In the genomic region with DNA sequence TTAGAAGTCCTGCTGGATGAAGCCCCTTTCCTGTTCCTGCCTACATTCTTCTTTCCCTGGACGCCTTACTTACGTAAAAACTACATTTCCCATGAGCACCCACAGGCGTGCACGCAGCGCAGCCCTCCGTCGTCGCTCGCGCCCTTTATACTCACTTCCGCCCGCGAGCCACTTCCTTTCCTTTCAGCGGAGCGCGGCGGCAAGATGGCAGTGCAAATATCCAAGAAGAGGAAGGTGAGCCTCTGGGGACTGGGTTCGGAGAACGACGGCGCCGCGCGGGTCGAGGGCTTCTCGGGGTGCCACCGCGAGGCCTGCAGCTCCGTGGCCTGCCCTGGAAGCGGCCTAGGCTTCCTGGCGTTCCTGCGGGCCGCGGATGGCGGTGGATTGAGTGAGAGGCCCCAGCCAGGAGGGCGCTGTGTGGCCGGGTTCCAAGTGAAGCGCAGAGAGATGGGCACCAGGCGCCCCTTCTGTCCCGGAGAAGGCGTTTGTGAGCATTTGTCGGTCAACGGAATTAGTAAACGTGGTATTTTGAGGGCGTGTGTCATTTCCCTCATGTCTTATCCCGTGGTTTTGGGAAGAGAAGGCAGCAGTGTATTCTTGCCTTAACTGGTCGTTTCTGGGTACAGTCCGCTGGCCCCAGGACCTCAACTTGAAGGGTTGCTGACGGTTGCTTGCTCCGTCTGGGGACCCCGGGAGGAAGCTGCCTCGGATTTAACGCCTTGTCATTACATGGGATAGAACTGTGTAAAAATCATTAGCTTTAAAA, we compare ENCODE assay signal across 1 cellular context.
TF ChIP-seq lines count a peak whose summit lies in the region.

A gene (plus strand): TSS at position 175 of the 766 bp plus-strand sequence. CDS start 30 bp downstream, at position 205.

TF ChIP-seq in HepG2, 621 proteins besides CTCF, POLR2A, EP300 and RAD21 (continued from another document and continues in another):
- TF ChIP-seq, protein P1, sequence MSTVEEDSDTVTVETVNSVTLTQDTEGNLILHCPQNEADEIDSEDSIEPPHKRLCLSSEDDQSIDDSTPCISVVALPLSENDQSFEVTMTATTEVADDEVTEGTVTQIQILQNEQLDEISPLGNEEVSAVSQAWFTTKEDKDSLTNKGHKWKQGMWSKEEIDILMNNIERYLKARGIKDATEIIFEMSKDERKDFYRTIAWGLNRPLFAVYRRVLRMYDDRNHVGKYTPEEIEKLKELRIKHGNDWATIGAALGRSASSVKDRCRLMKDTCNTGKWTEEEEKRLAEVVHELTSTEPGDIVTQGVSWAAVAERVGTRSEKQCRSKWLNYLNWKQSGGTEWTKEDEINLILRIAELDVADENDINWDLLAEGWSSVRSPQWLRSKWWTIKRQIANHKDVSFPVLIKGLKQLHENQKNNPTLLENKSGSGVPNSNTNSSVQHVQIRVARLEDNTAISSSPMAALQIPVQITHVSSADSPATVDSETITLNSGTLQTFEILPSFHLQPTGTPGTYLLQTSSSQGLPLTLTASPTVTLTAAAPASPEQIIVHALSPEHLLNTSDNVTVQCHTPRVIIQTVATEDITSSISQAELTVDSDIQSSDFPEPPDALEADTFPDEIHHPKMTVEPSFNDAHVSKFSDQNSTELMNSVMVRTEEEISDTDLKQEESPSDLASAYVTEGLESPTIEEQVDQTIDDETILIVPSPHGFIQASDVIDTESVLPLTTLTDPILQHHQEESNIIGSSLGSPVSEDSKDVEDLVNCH (CRISPR knock-in tag; IDR thresholded peaks at IDR 0.05) = 0 out of 2 replicates have a peak, but pooled peaks have one; percentile 36
- peak; percentile 98 for TF ChIP-seq NRL (CRISPR knock-in tag; IDR thresholded peaks at IDR 0.05; ENCODE audit: borderline replicate concordance)
- peak; percentile 61; the same call in 1 of the 2 replicates for TF ChIP-seq SIX4 (CRISPR knock-in tag; IDR thresholded peaks at IDR 0.05)
- no peak for TF ChIP-seq ZNF121 (CRISPR knock-in tag; IDR thresholded peaks at IDR 0.05)
- peak; percentile 42; the same call in 1 of the 2 replicates for TF ChIP-seq ZNF879 (CRISPR knock-in tag; IDR thresholded peaks at IDR 0.05)
- peak; percentile 42; the same call in 1 of the 2 replicates for TF ChIP-seq CHD2 (IDR thresholded peaks at IDR 0.05; ENCODE audit: low read depth, low read length)
- no peak for TF ChIP-seq TBP (CRISPR knock-in tag; IDR thresholded peaks at IDR 0.05)
- TF ChIP-seq HIVEP1 (CRISPR knock-in tag; IDR thresholded peaks at IDR 0.05) = peak; percentile 88
- TF ChIP-seq, protein P2, sequence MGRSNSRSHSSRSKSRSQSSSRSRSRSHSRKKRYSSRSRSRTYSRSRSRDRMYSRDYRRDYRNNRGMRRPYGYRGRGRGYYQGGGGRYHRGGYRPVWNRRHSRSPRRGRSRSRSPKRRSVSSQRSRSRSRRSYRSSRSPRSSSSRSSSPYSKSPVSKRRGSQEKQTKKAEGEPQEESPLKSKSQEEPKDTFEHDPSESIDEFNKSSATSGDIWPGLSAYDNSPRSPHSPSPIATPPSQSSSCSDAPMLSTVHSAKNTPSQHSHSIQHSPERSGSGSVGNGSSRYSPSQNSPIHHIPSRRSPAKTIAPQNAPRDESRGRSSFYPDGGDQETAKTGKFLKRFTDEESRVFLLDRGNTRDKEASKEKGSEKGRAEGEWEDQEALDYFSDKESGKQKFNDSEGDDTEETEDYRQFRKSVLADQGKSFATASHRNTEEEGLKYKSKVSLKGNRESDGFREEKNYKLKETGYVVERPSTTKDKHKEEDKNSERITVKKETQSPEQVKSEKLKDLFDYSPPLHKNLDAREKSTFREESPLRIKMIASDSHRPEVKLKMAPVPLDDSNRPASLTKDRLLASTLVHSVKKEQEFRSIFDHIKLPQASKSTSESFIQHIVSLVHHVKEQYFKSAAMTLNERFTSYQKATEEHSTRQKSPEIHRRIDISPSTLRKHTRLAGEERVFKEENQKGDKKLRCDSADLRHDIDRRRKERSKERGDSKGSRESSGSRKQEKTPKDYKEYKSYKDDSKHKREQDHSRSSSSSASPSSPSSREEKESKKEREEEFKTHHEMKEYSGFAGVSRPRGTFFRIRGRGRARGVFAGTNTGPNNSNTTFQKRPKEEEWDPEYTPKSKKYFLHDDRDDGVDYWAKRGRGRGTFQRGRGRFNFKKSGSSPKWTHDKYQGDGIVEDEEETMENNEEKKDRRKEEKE (IDR thresholded peaks at IDR 0.05) = no peak
- TF ChIP-seq, protein P3, sequence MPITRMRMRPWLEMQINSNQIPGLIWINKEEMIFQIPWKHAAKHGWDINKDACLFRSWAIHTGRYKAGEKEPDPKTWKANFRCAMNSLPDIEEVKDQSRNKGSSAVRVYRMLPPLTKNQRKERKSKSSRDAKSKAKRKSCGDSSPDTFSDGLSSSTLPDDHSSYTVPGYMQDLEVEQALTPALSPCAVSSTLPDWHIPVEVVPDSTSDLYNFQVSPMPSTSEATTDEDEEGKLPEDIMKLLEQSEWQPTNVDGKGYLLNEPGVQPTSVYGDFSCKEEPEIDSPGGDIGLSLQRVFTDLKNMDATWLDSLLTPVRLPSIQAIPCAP (CRISPR knock-in tag; IDR thresholded peaks at IDR 0.05; ENCODE audit: low read depth) = peak; percentile 83; the same call in 1 of the 2 replicates
- TF ChIP-seq TOE1 (CRISPR knock-in tag; IDR thresholded peaks at IDR 0.05) = no peak; the same call in 1 of the 2 replicates
- TF ChIP-seq, protein P4, sequence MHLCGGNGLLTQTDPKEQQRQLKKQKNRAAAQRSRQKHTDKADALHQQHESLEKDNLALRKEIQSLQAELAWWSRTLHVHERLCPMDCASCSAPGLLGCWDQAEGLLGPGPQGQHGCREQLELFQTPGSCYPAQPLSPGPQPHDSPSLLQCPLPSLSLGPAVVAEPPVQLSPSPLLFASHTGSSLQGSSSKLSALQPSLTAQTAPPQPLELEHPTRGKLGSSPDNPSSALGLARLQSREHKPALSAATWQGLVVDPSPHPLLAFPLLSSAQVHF (CRISPR knock-in tag; IDR thresholded peaks at IDR 0.05) = peak; percentile 79
- TF ChIP-seq ZMYM4 (CRISPR knock-in tag; IDR thresholded peaks at IDR 0.05) = peak; percentile 87
- no peak for TF ChIP-seq MEIS1 (CRISPR knock-in tag; IDR thresholded peaks at IDR 0.05; ENCODE audit: borderline replicate concordance)
- TF ChIP-seq SP140L (CRISPR knock-in tag; IDR thresholded peaks at IDR 0.05; ENCODE audit: borderline replicate concordance) = peak; percentile 92; the same call in 1 of the 2 replicates
- no peak for TF ChIP-seq RFX1 (IDR thresholded peaks at IDR 0.05)
- TF ChIP-seq, protein P5, sequence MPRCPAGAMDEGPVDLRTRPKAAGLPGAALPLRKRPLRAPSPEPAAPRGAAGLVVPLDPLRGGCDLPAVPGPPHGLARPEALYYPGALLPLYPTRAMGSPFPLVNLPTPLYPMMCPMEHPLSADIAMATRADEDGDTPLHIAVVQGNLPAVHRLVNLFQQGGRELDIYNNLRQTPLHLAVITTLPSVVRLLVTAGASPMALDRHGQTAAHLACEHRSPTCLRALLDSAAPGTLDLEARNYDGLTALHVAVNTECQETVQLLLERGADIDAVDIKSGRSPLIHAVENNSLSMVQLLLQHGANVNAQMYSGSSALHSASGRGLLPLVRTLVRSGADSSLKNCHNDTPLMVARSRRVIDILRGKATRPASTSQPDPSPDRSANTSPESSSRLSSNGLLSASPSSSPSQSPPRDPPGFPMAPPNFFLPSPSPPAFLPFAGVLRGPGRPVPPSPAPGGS (CRISPR knock-in tag; IDR thresholded peaks at IDR 0.05) = peak; percentile 90
- no peak for TF ChIP-seq RBAK (CRISPR knock-in tag; IDR thresholded peaks at IDR 0.05)
- TF ChIP-seq, protein P6, sequence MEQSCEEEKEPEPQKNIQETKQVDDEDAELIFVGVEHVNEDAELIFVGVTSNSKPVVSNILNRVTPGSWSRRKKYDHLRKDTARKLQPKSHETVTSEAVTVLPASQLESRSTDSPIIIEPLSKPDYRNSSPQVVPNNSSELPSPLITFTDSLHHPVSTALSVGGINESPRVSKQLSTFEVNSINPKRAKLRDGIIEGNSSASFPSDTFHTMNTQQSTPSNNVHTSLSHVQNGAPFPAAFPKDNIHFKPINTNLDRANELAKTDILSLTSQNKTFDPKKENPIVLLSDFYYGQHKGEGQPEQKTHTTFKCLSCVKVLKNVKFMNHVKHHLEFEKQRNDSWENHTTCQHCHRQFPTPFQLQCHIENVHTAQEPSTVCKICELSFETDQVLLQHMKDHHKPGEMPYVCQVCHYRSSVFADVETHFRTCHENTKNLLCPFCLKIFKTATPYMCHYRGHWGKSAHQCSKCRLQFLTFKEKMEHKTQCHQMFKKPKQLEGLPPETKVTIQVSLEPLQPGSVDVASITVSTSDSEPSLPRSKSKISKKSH (CRISPR knock-in tag; IDR thresholded peaks at IDR 0.05; ENCODE audit: borderline replicate concordance) = peak; percentile 73; the same call in 1 of the 2 replicates
- TF ChIP-seq, protein P7, sequence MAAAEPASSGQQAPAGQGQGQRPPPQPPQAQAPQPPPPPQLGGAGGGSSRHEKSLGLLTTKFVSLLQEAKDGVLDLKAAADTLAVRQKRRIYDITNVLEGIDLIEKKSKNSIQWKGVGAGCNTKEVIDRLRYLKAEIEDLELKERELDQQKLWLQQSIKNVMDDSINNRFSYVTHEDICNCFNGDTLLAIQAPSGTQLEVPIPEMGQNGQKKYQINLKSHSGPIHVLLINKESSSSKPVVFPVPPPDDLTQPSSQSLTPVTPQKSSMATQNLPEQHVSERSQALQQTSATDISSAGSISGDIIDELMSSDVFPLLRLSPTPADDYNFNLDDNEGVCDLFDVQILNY (CRISPR knock-in tag; conservative IDR thresholded peaks at IDR 0.05) = peak; percentile 75; the same call in 1 of the 2 replicates
- TF ChIP-seq, protein P8, sequence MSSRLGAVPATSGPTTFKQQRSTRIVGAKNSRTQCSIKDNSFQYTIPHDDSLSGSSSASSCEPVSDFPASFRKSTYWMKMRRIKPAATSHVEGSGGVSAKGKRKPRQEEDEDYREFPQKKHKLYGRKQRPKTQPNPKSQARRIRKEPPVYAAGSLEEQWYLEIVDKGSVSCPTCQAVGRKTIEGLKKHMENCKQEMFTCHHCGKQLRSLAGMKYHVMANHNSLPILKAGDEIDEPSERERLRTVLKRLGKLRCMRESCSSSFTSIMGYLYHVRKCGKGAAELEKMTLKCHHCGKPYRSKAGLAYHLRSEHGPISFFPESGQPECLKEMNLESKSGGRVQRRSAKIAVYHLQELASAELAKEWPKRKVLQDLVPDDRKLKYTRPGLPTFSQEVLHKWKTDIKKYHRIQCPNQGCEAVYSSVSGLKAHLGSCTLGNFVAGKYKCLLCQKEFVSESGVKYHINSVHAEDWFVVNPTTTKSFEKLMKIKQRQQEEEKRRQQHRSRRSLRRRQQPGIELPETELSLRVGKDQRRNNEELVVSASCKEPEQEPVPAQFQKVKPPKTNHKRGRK (CRISPR knock-in tag; IDR thresholded peaks at IDR 0.05) = no peak
- TF ChIP-seq, protein P9, sequence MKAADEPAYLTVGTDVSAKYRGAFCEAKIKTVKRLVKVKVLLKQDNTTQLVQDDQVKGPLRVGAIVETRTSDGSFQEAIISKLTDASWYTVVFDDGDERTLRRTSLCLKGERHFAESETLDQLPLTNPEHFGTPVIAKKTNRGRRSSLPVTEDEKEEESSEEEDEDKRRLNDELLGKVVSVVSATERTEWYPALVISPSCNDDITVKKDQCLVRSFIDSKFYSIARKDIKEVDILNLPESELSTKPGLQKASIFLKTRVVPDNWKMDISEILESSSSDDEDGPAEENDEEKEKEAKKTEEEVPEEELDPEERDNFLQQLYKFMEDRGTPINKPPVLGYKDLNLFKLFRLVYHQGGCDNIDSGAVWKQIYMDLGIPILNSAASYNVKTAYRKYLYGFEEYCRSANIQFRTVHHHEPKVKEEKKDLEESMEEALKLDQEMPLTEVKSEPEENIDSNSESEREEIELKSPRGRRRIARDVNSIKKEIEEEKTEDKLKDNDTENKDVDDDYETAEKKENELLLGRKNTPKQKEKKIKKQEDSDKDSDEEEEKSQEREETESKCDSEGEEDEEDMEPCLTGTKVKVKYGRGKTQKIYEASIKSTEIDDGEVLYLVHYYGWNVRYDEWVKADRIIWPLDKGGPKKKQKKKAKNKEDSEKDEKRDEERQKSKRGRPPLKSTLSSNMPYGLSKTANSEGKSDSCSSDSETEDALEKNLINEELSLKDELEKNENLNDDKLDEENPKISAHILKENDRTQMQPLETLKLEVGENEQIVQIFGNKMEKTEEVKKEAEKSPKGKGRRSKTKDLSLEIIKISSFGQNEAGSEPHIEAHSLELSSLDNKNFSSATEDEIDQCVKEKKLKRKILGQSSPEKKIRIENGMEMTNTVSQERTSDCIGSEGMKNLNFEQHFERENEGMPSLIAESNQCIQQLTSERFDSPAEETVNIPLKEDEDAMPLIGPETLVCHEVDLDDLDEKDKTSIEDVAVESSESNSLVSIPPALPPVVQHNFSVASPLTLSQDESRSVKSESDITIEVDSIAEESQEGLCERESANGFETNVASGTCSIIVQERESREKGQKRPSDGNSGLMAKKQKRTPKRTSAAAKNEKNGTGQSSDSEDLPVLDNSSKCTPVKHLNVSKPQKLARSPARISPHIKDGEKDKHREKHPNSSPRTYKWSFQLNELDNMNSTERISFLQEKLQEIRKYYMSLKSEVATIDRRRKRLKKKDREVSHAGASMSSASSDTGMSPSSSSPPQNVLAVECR (CRISPR knock-in tag; IDR thresholded peaks at IDR 0.05; ENCODE audit: borderline replicate concordance) = peak; percentile 94
- no peak for TF ChIP-seq SOX13 (IDR thresholded peaks at IDR 0.05)
- TF ChIP-seq SOX13 (CRISPR knock-in tag; conservative IDR thresholded peaks at IDR 0.05 in 1 of 2, IDR thresholded peaks at IDR 0.05 in 1 of 2) = no peak; a peak in 1 of 4 replicates
- no peak; the same call in 1 of the 2 replicates for TF ChIP-seq ZNF816 (CRISPR knock-in tag; IDR thresholded peaks at IDR 0.05; ENCODE audit: borderline replicate concordance)
- TF ChIP-seq ZFP37 (CRISPR knock-in tag; IDR thresholded peaks at IDR 0.05; ENCODE audit: borderline replicate concordance) = peak; percentile 71; the same call in 1 of the 2 replicates
- no peak for TF ChIP-seq ZSCAN30 (CRISPR knock-in tag; IDR thresholded peaks at IDR 0.05)
- 0 out of 2 replicates have a peak, but pooled peaks have one; percentile 32 for TF ChIP-seq ZBTB7B (CRISPR knock-in tag; IDR thresholded peaks at IDR 0.05)
- peak; percentile 95 for TF ChIP-seq SNAPC2 (CRISPR knock-in tag; IDR thresholded peaks at IDR 0.05)
- TF ChIP-seq, protein P10, sequence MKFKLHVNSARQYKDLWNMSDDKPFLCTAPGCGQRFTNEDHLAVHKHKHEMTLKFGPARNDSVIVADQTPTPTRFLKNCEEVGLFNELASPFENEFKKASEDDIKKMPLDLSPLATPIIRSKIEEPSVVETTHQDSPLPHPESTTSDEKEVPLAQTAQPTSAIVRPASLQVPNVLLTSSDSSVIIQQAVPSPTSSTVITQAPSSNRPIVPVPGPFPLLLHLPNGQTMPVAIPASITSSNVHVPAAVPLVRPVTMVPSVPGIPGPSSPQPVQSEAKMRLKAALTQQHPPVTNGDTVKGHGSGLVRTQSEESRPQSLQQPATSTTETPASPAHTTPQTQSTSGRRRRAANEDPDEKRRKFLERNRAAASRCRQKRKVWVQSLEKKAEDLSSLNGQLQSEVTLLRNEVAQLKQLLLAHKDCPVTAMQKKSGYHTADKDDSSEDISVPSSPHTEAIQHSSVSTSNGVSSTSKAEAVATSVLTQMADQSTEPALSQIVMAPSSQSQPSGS (CRISPR knock-in tag; IDR thresholded peaks at IDR 0.05) = peak; percentile 88
- TF ChIP-seq, protein P11, sequence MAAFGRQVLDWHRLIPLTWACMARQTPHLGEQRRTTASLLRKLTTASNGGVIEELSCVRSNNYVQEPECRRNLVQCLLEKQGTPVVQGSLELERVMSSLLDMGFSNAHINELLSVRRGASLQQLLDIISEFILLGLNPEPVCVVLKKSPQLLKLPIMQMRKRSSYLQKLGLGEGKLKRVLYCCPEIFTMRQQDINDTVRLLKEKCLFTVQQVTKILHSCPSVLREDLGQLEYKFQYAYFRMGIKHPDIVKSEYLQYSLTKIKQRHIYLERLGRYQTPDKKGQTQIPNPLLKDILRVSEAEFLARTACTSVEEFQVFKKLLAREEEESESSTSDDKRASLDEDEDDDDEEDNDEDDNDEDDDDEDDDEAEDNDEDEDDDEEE (CRISPR knock-in tag; IDR thresholded peaks at IDR 0.05) = peak; percentile 42; the same call in 1 of the 2 replicates
- peak; percentile 88; the same call in 1 of the 2 replicates for TF ChIP-seq MIER3 (CRISPR knock-in tag; IDR thresholded peaks at IDR 0.05; ENCODE audit: borderline replicate concordance)
